ENCODE assay signal across 10 cellular contexts in genomic region chr5:96595300-96596090, GRCh38.
DNase-seq lines count a peak whose midpoint lies in the region; TF ChIP-seq lines count a peak whose summit lies in the region.
"Had no signal": no experiment of that assay in that cellular context is flagged by ENCODE, and none has a peak within 500 bp of the region (broad histone marks: within the 10 kb centered on the region; RNA-seq: fewer than 3 reads in every experiment).

No MANE protein-coding gene starts in this region.

- no peak overlapping the region for H3K9ac ChIP-seq in OCI-LY3 (ENCODE audit: low read length)
- H3K9ac ChIP-seq in fibroblast of lung (ENCODE audit: insufficient read depth, low read length), result no peak overlapping the region
- H3K9ac ChIP-seq: GM23248 had no signal

- H2AFZ ChIP-seq in OCI-LY3 (ENCODE audit: low read depth, low read length), result no peak overlapping the region
- H2AFZ ChIP-seq in fibroblast of lung (ENCODE audit: low read length), result no peak overlapping the region
- H2AFZ ChIP-seq: GM23248 had no signal

- in situ Hi-C loops in GM13976 (cut with MboI; ENCODE audit: low sequenced_read_pairs, unreplicated experiment), result no loop called here

- H3K4me1 ChIP-seq in OCI-LY3 (ENCODE audit: low read length) (no peaks in the 10 kb centered on the region), fibroblast of lung (ENCODE audit: control insufficient read depth, extremely low read depth, insufficient read depth, low read length) (no peaks in the 10 kb centered on the region)

- DNase-seq in AG10803 (ENCODE audit: low read depth) (no peak), GM13976 (ENCODE audit: low spot score) (peak; percentile 27), fibroblast of lung (ENCODE audit: low read depth in 2 of 2) (no peak), NCI-H1092 (lab: John Stamatoyannopoulos, UW) (no peak), NCI-H345 (lab: John Stamatoyannopoulos, UW) (no peak), SHP77 treated with DMSO at 0.1 percent for 48 hours (lab: John Stamatoyannopoulos, UW) (no peak), islet precursor cell (no peak)
- DNase-seq: GM23248; stimulated activated naive B cell treated with anti-CD40 and anti-IgM and Interleukin-4, amounts not matched to agents 10 μg/mL and 1 μg/mL and 100 μg/mL, for 72 hours had no signal

- H3K4me2 ChIP-seq in OCI-LY3 (ENCODE audit: low read length), result no peak overlapping the region
- no peak overlapping the region for H3K4me2 ChIP-seq in fibroblast of lung (ENCODE audit: extremely low read depth, insufficient read depth, low read length)

- no peaks in the 10 kb centered on the region for H4K20me1 ChIP-seq in OCI-LY3 (ENCODE audit: insufficient read depth, low read length)
- H4K20me1 ChIP-seq in fibroblast of lung (ENCODE audit: control insufficient read depth, extremely low read depth, insufficient read depth, low read length), result no peaks in the 10 kb centered on the region

- no peaks in the 10 kb centered on the region for H3K36me3 ChIP-seq in OCI-LY3 (replicated peaks; ENCODE audit: low read depth, low read length)
- H3K36me3 ChIP-seq in fibroblast of lung (ENCODE audit: control insufficient read depth, insufficient read depth, low read length), result no peaks in the 10 kb centered on the region

- TF ChIP-seq CTCF in AG10803 (conservative IDR thresholded peaks at IDR 0.05; ENCODE audit: low read length), result peak; percentile 37
- TF ChIP-seq CTCF in GM13976 (IDR thresholded peaks at IDR 0.05; ENCODE audit: borderline replicate concordance, control extremely low read depth, extremely low read depth, insufficient read depth, missing control alignments), result peak; percentile 21
- TF ChIP-seq CTCF in OCI-LY3 (IDR thresholded peaks at IDR 0.05; ENCODE audit: low read depth, low read length), result peak; percentile 62
- peak; percentile 23 to 39 for TF ChIP-seq CTCF in fibroblast of lung (conservative IDR thresholded peaks at IDR 0.05 in 1 of 2, IDR thresholded peaks at IDR 0.05 in 1 of 2; ENCODE audit: low read depth in 1 of 2, low read length in 2 of 2)

- H3K79me2 ChIP-seq in OCI-LY3 (ENCODE audit: low read length) (no peaks in the 10 kb centered on the region), fibroblast of lung (ENCODE audit: control insufficient read depth, insufficient read depth, low read length) (no peaks in the 10 kb centered on the region)

- H3K9me3 ChIP-seq in OCI-LY3 (ENCODE audit: insufficient read depth, low read length) (no peaks in the 10 kb centered on the region), fibroblast of lung (ENCODE audit: control insufficient read depth, insufficient read depth, low read depth, low read length) (no peaks in the 10 kb centered on the region)

- no peaks in the 10 kb centered on the region for H3K27me3 ChIP-seq in OCI-LY3 (ENCODE audit: low read depth, low read length)
- H3K27me3 ChIP-seq in fibroblast of lung (ENCODE audit: control insufficient read depth, insufficient read depth, low read length), result no peaks in the 10 kb centered on the region

- H3K27ac ChIP-seq in OCI-LY3 (ENCODE audit: low read length), result no peak overlapping the region
- H3K27ac ChIP-seq in fibroblast of lung (ENCODE audit: insufficient read depth, low read length), result no peak overlapping the region
- H3K27ac ChIP-seq: GM23248 had no signal

- H3K4me3 ChIP-seq in AG10803 (ENCODE audit: low read length), result no peak overlapping the region
- no peak overlapping the region for H3K4me3 ChIP-seq in OCI-LY3 (ENCODE audit: low read length)
- H3K4me3 ChIP-seq in fibroblast of lung (replicated peaks in 1 of 4; ENCODE audit: control extremely low read depth in 1 of 4, insufficient read depth in 1 of 4, low read depth in 3 of 4, low read length in 4 of 4), result no peak overlapping the region
- H3K4me3 ChIP-seq: GM23248 had no signal
